Comparison of ENCODE assay signal across 1 cellular context in genomic region chr9:101350285-101350684, GRCh38.
TF ChIP-seq lines count a peak whose summit lies in the region.

No MANE protein-coding gene starts in this region.

TF ChIP-seq in HepG2, 621 proteins besides CTCF, POLR2A, EP300 and RAD21 (continued from another document):
- TF ChIP-seq KAT7 (CRISPR knock-in tag; IDR thresholded peaks at IDR 0.05; ENCODE audit: borderline replicate concordance) (no peak), ZFP91 (CRISPR knock-in tag; IDR thresholded peaks at IDR 0.05; ENCODE audit: borderline replicate concordance) (no peak), KLF16 (CRISPR knock-in tag; IDR thresholded peaks at IDR 0.05) (no peak; a peak in 2 of 4 replicates), ZFP82 (CRISPR knock-in tag; IDR thresholded peaks at IDR 0.05; ENCODE audit: borderline replicate concordance) (peak; percentile 61; the same call in 1 of the 2 replicates), ARID5B (CRISPR knock-in tag; IDR thresholded peaks at IDR 0.05) (peak; percentile 63; the same call in 1 of the 2 replicates), ZNF335 (CRISPR knock-in tag; IDR thresholded peaks at IDR 0.05) (no peak), ZNF317 (CRISPR knock-in tag; IDR thresholded peaks at IDR 0.05) (0 out of 2 replicates have a peak, but pooled peaks have one; percentile 30), ZNF24 (IDR thresholded peaks at IDR 0.05) (no peak), ZBTB7B (CRISPR knock-in tag; IDR thresholded peaks at IDR 0.05) (no peak), POGZ (CRISPR knock-in tag; IDR thresholded peaks at IDR 0.05) (peak; percentile 62), ZNF549 (CRISPR knock-in tag; IDR thresholded peaks at IDR 0.05) (no peak), FOXJ3 (CRISPR knock-in tag; IDR thresholded peaks at IDR 0.05; ENCODE audit: borderline replicate concordance) (peak; percentile 28; the same call in 1 of the 2 replicates), GMEB1 (CRISPR knock-in tag; IDR thresholded peaks at IDR 0.05; ENCODE audit: borderline replicate concordance) (0 out of 2 replicates have a peak, but pooled peaks have one; percentile 29), TBX2 (CRISPR knock-in tag; IDR thresholded peaks at IDR 0.05; ENCODE audit: borderline replicate concordance) (0 out of 2 replicates have a peak, but pooled peaks have one; percentile 27), SNAPC5 (CRISPR knock-in tag; IDR thresholded peaks at IDR 0.05; ENCODE audit: borderline replicate concordance) (no peak), ZNF7 (CRISPR knock-in tag; IDR thresholded peaks at IDR 0.05) (no peak), ZFP37 (CRISPR knock-in tag; IDR thresholded peaks at IDR 0.05; ENCODE audit: borderline replicate concordance) (no peak), MEF2D (CRISPR knock-in tag; IDR thresholded peaks at IDR 0.05) (peak; percentile 95), HNF4A (CRISPR knock-in tag; IDR thresholded peaks at IDR 0.05) (peak; percentile 27; the same call in 1 of the 2 replicates), ZNF644 (CRISPR knock-in tag; IDR thresholded peaks at IDR 0.05; ENCODE audit: low read depth) (no peak), KDM5B (CRISPR knock-in tag; IDR thresholded peaks at IDR 0.05; ENCODE audit: borderline replicate concordance) (no peak), TOPORS (CRISPR knock-in tag; IDR thresholded peaks at IDR 0.05) (no peak)
- TF ChIP-seq, protein P1, sequence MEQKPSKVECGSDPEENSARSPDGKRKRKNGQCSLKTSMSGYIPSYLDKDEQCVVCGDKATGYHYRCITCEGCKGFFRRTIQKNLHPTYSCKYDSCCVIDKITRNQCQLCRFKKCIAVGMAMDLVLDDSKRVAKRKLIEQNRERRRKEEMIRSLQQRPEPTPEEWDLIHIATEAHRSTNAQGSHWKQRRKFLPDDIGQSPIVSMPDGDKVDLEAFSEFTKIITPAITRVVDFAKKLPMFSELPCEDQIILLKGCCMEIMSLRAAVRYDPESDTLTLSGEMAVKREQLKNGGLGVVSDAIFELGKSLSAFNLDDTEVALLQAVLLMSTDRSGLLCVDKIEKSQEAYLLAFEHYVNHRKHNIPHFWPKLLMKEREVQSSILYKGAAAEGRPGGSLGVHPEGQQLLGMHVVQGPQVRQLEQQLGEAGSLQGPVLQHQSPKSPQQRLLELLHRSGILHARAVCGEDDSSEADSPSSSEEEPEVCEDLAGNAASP (CRISPR knock-in tag; IDR thresholded peaks at IDR 0.05; ENCODE audit: borderline replicate concordance): 0 out of 2 replicates have a peak, but pooled peaks have one; percentile 7
